Comparison of ENCODE assay signal across 8 cellular contexts in genomic region chr2:131093066-131093842, GRCh38. TPM values are rescaled to one million over a fixed set of nuclear protein-coding genes. Genes with fewer than 3 reads are reported as not detected.
DNase-seq lines count a peak whose midpoint lies in the region; ATAC-seq and TF ChIP-seq lines count a peak whose summit lies in the region.

FAM168B (minus strand) TSS chr2:131093460; CDS start chr2:131082646, 10,814 bp downstream.

- TF ChIP-seq RAD21 in Ishikawa (IDR thresholded peaks at IDR 0.05; ENCODE audit: low read depth), result no peak

- H3K4me1 Mint-ChIP-seq in naive B cell, result peaks cover 11 to 31% (median 16%) of the 10 kb centered on the region in 3 donors
- peaks cover 28% of the 10 kb centered on the region for H3K4me1 Mint-ChIP-seq in stimulated activated memory B cell treated with anti-CD40 and anti-IgM and Interleukin-4, amounts not matched to agents 10 μg/mL and 1 μg/mL and 100 μg/mL, for 72 hours

- H3K27me3 Mint-ChIP-seq in naive B cell, result no peaks in the 10 kb centered on the region
- no peaks in the 10 kb centered on the region for H3K27me3 Mint-ChIP-seq in stimulated activated memory B cell treated with anti-CD40 and anti-IgM and Interleukin-4, amounts not matched to agents 10 μg/mL and 1 μg/mL and 100 μg/mL, for 72 hours

- DNase-seq in DMS79 (lab: John Stamatoyannopoulos, UW) (peak; percentile 57), Peyer's patch (peak; percentile 82 to 94 (median 94)), activated T-helper 1 cell treated with Interleukin-2 at 50 U/mL for 16 hours (ENCODE audit: low read depth) (peak; percentile 85), esophagus squamous epithelium (lab: John Stamatoyannopoulos, UW) (peak; percentile 26), naive B cell (peak; percentile 90)

- intact Hi-C loops in esophagus squamous epithelium (cut with DNase I), result no loop called here

- peaks cover 0 to 22% (median 0%) of the 10 kb centered on the region in 3 donors for H3K36me3 ChIP-seq in Peyer's patch
- peaks cover 0 to 27% (median 1%) of the 10 kb centered on the region in 3 donors for H3K36me3 ChIP-seq in esophagus squamous epithelium

- TF ChIP-seq EP300 in Ishikawa (IDR thresholded peaks at IDR 0.05; ENCODE audit: borderline replicate concordance), result no peak

- no peak for TF ChIP-seq CTCF in Peyer's patch (IDR thresholded peaks at IDR 0.05)
- TF ChIP-seq CTCF in esophagus squamous epithelium (IDR thresholded peaks at IDR 0.05), result peak in 1 of 6 experiments; percentile 22

- peak within 1 kb of the TSS; percentile 56 to 98 (median 87) for H3K4me3 ChIP-seq in Peyer's patch
- peak within 1 kb of the TSS; percentile 80 to 88 (median 86) for H3K4me3 ChIP-seq in esophagus squamous epithelium

- WGBS in esophagus squamous epithelium, 2 donors, result 0 to 2% methylated on average over 8 to 13 of the region's 113 CpGs

- peaks cover 0 to 17% (median 0%) of the 10 kb centered on the region in 4 donors for H3K4me1 ChIP-seq in Peyer's patch
- peaks cover 3 to 38% (median 5%) of the 10 kb centered on the region in 3 donors for H3K4me1 ChIP-seq in esophagus squamous epithelium

- peak within 1 kb of the TSS; percentile 90 to 97 (median 96) for H3K27ac Mint-ChIP-seq in naive B cell
- peak within 1 kb of the TSS; percentile 95 for H3K27ac Mint-ChIP-seq in stimulated activated memory B cell treated with anti-CD40 and anti-IgM and Interleukin-4, amounts not matched to agents 10 μg/mL and 1 μg/mL and 100 μg/mL, for 72 hours

- no peaks in the 10 kb centered on the region for H3K9me3 Mint-ChIP-seq in naive B cell
- no peaks in the 10 kb centered on the region for H3K9me3 Mint-ChIP-seq in stimulated activated memory B cell treated with anti-CD40 and anti-IgM and Interleukin-4, amounts not matched to agents 10 μg/mL and 1 μg/mL and 100 μg/mL, for 72 hours

- peak; percentile 79 for ATAC-seq in GM21619 (IDR thresholded peaks at IDR 0.05; ENCODE audit: unreplicated experiment)
- peak; percentile 82 to 83 for ATAC-seq in naive B cell (ENCODE audit: low read depth in 2 of 2)
- peak; percentile 93 for ATAC-seq in stimulated activated memory B cell treated with anti-CD40 and anti-IgM and Interleukin-4, amounts not matched to agents 10 μg/mL and 1 μg/mL and 100 μg/mL, for 72 hours

- peak within 1 kb of the TSS; percentile 84 to 97 (median 96) for H3K4me3 Mint-ChIP-seq in naive B cell
- H3K4me3 Mint-ChIP-seq in stimulated activated memory B cell treated with anti-CD40 and anti-IgM and Interleukin-4, amounts not matched to agents 10 μg/mL and 1 μg/mL and 100 μg/mL, for 72 hours, result peak within 1 kb of the TSS; percentile 91

- no peaks in the 10 kb centered on the region for H3K9me3 ChIP-seq in Peyer's patch
- H3K9me3 ChIP-seq in esophagus squamous epithelium, result no peaks in the 10 kb centered on the region

- peak within 1 kb of the TSS; percentile 96 to 100 (median 98) for H3K27ac ChIP-seq in Peyer's patch
- peak within 1 kb of the TSS; percentile 97 to 100 (median 98) for H3K27ac ChIP-seq in esophagus squamous epithelium

- H3K36me3 Mint-ChIP-seq in naive B cell, result no peaks in the 10 kb centered on the region
- peaks cover 11% of the 10 kb centered on the region for H3K36me3 Mint-ChIP-seq in stimulated activated memory B cell treated with anti-CD40 and anti-IgM and Interleukin-4, amounts not matched to agents 10 μg/mL and 1 μg/mL and 100 μg/mL, for 72 hours

- TF ChIP-seq POLR2A in Peyer's patch (IDR thresholded peaks at IDR 0.05), result peak; percentile 80 to 94
- peak in 3 of 4 donors; percentile 84 to 96 (median 94) for TF ChIP-seq POLR2A in esophagus squamous epithelium (IDR thresholded peaks at IDR 0.05)

- H3K27me3 ChIP-seq in Peyer's patch (no peaks in the 10 kb centered on the region), esophagus squamous epithelium (no peaks in the 10 kb centered on the region)

TF ChIP-seq in Ishikawa, 13 proteins besides CTCF, POLR2A, EP300 and RAD21:
- TF ChIP-seq FOXM1 (IDR thresholded peaks at IDR 0.05; ENCODE audit: borderline replicate concordance, low read depth), result no peak
- TF ChIP-seq EGR1 (IDR thresholded peaks at IDR 0.05), result peak; percentile 14; the same call in 1 of the 2 replicates
- TF ChIP-seq YY1 (IDR thresholded peaks at IDR 0.05; ENCODE audit: low read depth), result no peak
- peak; percentile 71 for TF ChIP-seq TAF1 (IDR thresholded peaks at IDR 0.05; ENCODE audit: low read depth)
- TF ChIP-seq MAX (IDR thresholded peaks at IDR 0.05), result peak; percentile 32; the same call in 1 of the 2 replicates
- no peak for TF ChIP-seq REST (IDR thresholded peaks at IDR 0.05; ENCODE audit: low read depth)
- TF ChIP-seq CREB1 (IDR thresholded peaks at IDR 0.05; ENCODE audit: low read depth), result no peak
- TF ChIP-seq TEAD4 (IDR thresholded peaks at IDR 0.05), result 0 out of 2 replicates have a peak, but pooled peaks have one; percentile 9
- peak; percentile 96 for TF ChIP-seq USF1 (IDR thresholded peaks at IDR 0.05)
- TF ChIP-seq NFIC (IDR thresholded peaks at IDR 0.05), result 0 out of 2 replicates have a peak, but pooled peaks have one; percentile 3

RNA-seq across cellular contexts. Expression of gene FAM168B, which starts in this region (rescaled TPM):
- 10 to 100 TPM; 54.5 to 95.8 (median 81.5) TPM for total RNA-seq in Peyer's patch
- total RNA-seq in esophagus squamous epithelium, result 10 to 100 TPM; 77.7 to 88.7 (median 79.8) TPM
- 10 to 100 TPM; 12.4 to 40.5 (median 30.7) TPM for polyA plus RNA-seq in naive B cell (ENCODE audit: low read depth in 6 of 6)

Comparison
In these comparisons a context has a peak if more than half of its experiments do, and no peak if none do; other contexts are left out.
1. Peak in every context shown above with its lines: DNase-seq, ATAC-seq, H3K4me3 ChIP-seq and H3K27ac ChIP-seq.
2. DNase-seq: peak in every context shown above with its lines; median percentile 94 in Peyer's patch; 90 in naive B cell; 85 in activated T-helper 1 cell treated with Interleukin-2 at 50 U/mL for 16 hours; 57 in DMS79; 26 in esophagus squamous epithelium.